ENCODE assay signal across 8 cellular contexts in the genomic region with DNA sequence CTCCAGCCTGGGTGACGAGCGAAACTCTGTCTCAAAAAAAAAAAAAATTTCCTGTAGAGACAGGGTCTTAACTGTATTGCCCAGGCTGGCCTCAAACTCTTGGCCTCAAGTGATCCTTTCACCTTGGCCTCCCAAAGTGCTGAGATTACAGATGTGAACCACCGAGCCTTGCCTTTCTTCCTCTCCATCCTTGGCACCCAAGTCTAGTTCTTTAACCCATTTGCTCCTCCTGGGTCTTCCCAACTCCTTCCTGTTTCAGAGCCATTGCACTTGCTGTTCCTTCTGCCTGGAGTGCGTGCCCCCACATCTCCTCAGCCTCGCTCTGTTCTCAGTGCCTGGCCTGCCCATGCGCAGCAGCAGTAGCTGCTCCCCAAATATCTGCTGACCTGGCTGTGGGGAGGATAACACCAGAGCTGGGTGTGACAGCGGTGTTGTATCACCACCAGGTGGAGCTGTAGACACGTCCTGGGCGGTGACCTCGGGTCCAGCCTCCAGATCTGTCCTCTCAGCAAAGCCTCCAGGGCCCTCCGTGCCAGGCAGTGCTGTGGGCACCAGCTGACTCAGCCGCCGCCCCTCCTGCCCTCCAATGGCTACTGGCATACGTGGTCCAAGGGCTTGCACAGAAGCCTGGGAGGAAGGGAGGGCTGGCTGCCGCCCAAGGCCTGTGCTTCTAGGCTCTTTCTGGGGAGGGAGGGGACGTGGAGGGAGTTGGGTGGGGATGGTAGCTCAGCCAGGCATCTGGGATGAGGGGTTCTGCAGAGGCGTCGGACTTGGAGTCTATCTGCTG.
DNase-seq lines count a peak whose midpoint lies in the region; ATAC-seq and TF ChIP-seq lines count a peak whose summit lies in the region.

No MANE protein-coding gene starts in this region.

- peak; percentile 68 for ATAC-seq in HG03045 (IDR thresholded peaks at IDR 0.05; ENCODE audit: unreplicated experiment)
- ATAC-seq in HG03095 (IDR thresholded peaks at IDR 0.05; ENCODE audit: unreplicated experiment) = no peak

- peak; percentile 99 for TF ChIP-seq CTCF in GM12873 (IDR thresholded peaks at IDR 0.05; ENCODE audit: insufficient read depth, low read depth, low read length, missing control alignments)

- DNase-seq in NCI-H510A (lab: John Stamatoyannopoulos, UW) (peak; percentile 57), cerebellar nuclear complex (lab: John Stamatoyannopoulos, UW) (peak; percentile 78 to 95), kidney tubule cell (ENCODE audit: low spot score) (peak; percentile 92)
- peak; percentile 91 for DNase-seq in activated CD4-positive, alpha-beta T cell treated with anti-CD3 and anti-CD28 coated beads for 48 hours
- peak; percentile 90 for DNase-seq in stimulated activated CD4-positive, alpha-beta T cell treated with anti-CD3 and anti-CD28 coated beads, Interleukin-1b, Interleukin-23, amount 100 ng/mL, for 48 hours
